ENCODE assay signal across 20 cellular contexts in genomic region chr3:105406268-105406667, GRCh38. TPM values are rescaled to one million over a fixed set of nuclear protein-coding genes. Genes with fewer than 3 reads are reported as not detected.
DNase-seq lines count a peak whose midpoint lies in the region; ATAC-seq and TF ChIP-seq lines count a peak whose summit lies in the region.
"Had no signal": no experiment of that assay in that cellular context is flagged by ENCODE, and none has a peak within 500 bp of the region (broad histone marks: within the 10 kb centered on the region; RNA-seq: fewer than 3 reads in every experiment).

No MANE protein-coding gene starts in this region.

- H3K4me3 Mint-ChIP-seq in endodermal cell = no peak overlapping the region
- H3K4me3 Mint-ChIP-seq in activated CD8-positive, alpha-beta memory T cell treated with anti-CD3 and anti-CD28 coated beads, Interleukin-2, amount 10 ng/mL, durations not matched to agents 7 days and 5 days = no peak overlapping the region
- no peak overlapping the region for H3K4me3 Mint-ChIP-seq in effector memory CD8-positive, alpha-beta T cell
- H3K4me3 Mint-ChIP-seq: B cell; CD4-positive, CD25-positive, alpha-beta regulatory T cell; CD8-positive, alpha-beta T cell; GM23338; H9 had no signal

- peaks cover 26% of the 10 kb centered on the region for H3K9me3 ChIP-seq in endodermal cell (ENCODE audit: control insufficient read depth, low read length)
- H3K9me3 ChIP-seq in mesenchymal stem cell (ENCODE audit: control insufficient read depth, low read length) = no peaks in the 10 kb centered on the region
- H3K9me3 ChIP-seq: Caco-2 had no signal

- DNase-seq in DMS53 (lab: John Stamatoyannopoulos, UW) = peak; percentile 3
- DNase-seq in DMS53 treated with DMSO at 0.1 percent for 48 hours (lab: John Stamatoyannopoulos, UW; ENCODE audit: unreplicated experiment) = no peak
- no peak for DNase-seq in endodermal cell
- no peak for DNase-seq in mesenchymal stem cell
- peak; percentile 60 for DNase-seq in renal cortical epithelial cell (ENCODE audit: low read depth)
- DNase-seq in hippocampal formation (lab: John Stamatoyannopoulos, UW) = no peak
- no peak for DNase-seq in activated CD8-positive, alpha-beta memory T cell treated with anti-CD3 and anti-CD28 coated beads, Interleukin-2, amount 10 ng/mL, durations not matched to agents 7 days and 5 days
- no peak for DNase-seq in effector memory CD8-positive, alpha-beta T cell
- DNase-seq: Caco-2; CD4-positive, CD25-positive, alpha-beta regulatory T cell; CD8-positive, alpha-beta T cell; DMS153; DMS79 treated with DMSO at 0.1 percent for 48 hours; H9 had no signal

- H2BK15ac ChIP-seq in mesenchymal stem cell (ENCODE audit: low read depth, poor library complexity, severe bottlenecking) = no peak overlapping the region

- H3K27me3 ChIP-seq in endodermal cell (ENCODE audit: control insufficient read depth, insufficient read depth, low read length, poor library complexity, severe bottlenecking) (no peaks in the 10 kb centered on the region), mesenchymal stem cell (ENCODE audit: control insufficient read depth in 1 of 2, insufficient read depth in 1 of 2, low read length in 2 of 2) (no peaks in the 10 kb centered on the region)
- H3K27me3 ChIP-seq: BLaER1 had no signal

- no peak for TF ChIP-seq CTCF in endodermal cell (conservative IDR thresholded peaks at IDR 0.05)

- H3K23ac ChIP-seq in mesenchymal stem cell (ENCODE audit: low read length in 2 of 2) = no peak overlapping the region

- no peak overlapping the region for H2BK5ac ChIP-seq in mesenchymal stem cell (ENCODE audit: low read depth, low read length, poor library complexity, severe bottlenecking)

- H2BK120ac ChIP-seq in mesenchymal stem cell (ENCODE audit: low read depth, low read length) = no peak overlapping the region

- peaks cover 10% of the 10 kb centered on the region for H3K4me1 ChIP-seq in endodermal cell (ENCODE audit: control insufficient read depth, insufficient read depth, low read length)
- H3K4me1 ChIP-seq in mesenchymal stem cell (ENCODE audit: control insufficient read depth, insufficient read depth, low read depth, low read length) = peaks cover 10% of the 10 kb centered on the region
- H3K4me1 ChIP-seq: BLaER1, Caco-2 had no signal

- CTCF ChIA-PET in activated CD8-positive, alpha-beta memory T cell treated with anti-CD3 and anti-CD28 coated beads, Interleukin-2, amount 10 ng/mL, durations not matched to agents 7 days and 5 days (lab: Charles Lee) = no interaction called here

- H2BK12ac ChIP-seq in mesenchymal stem cell (ENCODE audit: low read length in 2 of 2) = no peak overlapping the region

- H2AK5ac ChIP-seq in mesenchymal stem cell (ENCODE audit: low read length, severe bottlenecking) = no peak overlapping the region

- peaks cover 6% of the 10 kb centered on the region for H3K36me3 ChIP-seq in endodermal cell (ENCODE audit: control insufficient read depth, insufficient read depth, low read length)
- H3K36me3 ChIP-seq in mesenchymal stem cell (ENCODE audit: control insufficient read depth in 1 of 2, insufficient read depth in 2 of 2, low read depth in 1 of 2, low read length in 2 of 2) = peaks cover 4 to 5% of the 10 kb centered on the region in 2 experiments

- no peak overlapping the region for H3K18ac ChIP-seq in mesenchymal stem cell (ENCODE audit: low read depth in 1 of 2, low read length in 2 of 2)

- H3K9ac ChIP-seq in endodermal cell (ENCODE audit: extremely low read depth, low read length, poor library complexity, severe bottlenecking) (no peak overlapping the region), mesenchymal stem cell (ENCODE audit: low read length) (no peak overlapping the region)
- H3K9ac ChIP-seq: BLaER1 had no signal

- no peak overlapping the region for H3K27ac Mint-ChIP-seq in endodermal cell
- H3K27ac Mint-ChIP-seq in activated CD8-positive, alpha-beta memory T cell treated with anti-CD3 and anti-CD28 coated beads, Interleukin-2, amount 10 ng/mL, durations not matched to agents 7 days and 5 days = no peak overlapping the region
- no peak overlapping the region for H3K27ac Mint-ChIP-seq in effector memory CD8-positive, alpha-beta T cell
- H3K27ac Mint-ChIP-seq: B cell; CD4-positive, CD25-positive, alpha-beta regulatory T cell; CD8-positive, alpha-beta T cell; GM23338; H9 had no signal

- H3K27ac ChIP-seq in endodermal cell (ENCODE audit: low read depth, low read length) (no peak overlapping the region), mesenchymal stem cell (ENCODE audit: low read length, poor library complexity, severe bottlenecking) (peak overlapping the region; percentile 55)
- H3K27ac ChIP-seq: 22Rv1, BLaER1, C4-2B had no signal

- H3K36me3 Mint-ChIP-seq in endodermal cell (ENCODE audit: low read depth) = peaks cover 6% of the 10 kb centered on the region
- no peaks in the 10 kb centered on the region for H3K36me3 Mint-ChIP-seq in activated CD8-positive, alpha-beta memory T cell treated with anti-CD3 and anti-CD28 coated beads, Interleukin-2, amount 10 ng/mL, durations not matched to agents 7 days and 5 days
- H3K36me3 Mint-ChIP-seq in effector memory CD8-positive, alpha-beta T cell (ENCODE audit: insufficient read depth) = peaks cover 6% of the 10 kb centered on the region

- WGBS in endodermal cell (ENCODE audit: insufficient coverage in 1 of 2, insufficient read length in 1 of 2), 2 experiments = 80 to 88% methylated on average over 1 to 2 of the region's 2 CpGs
- 36% methylated on average over 2 of the region's 2 CpGs for WGBS in mesenchymal stem cell

- H3K9me3 Mint-ChIP-seq in endodermal cell = peaks cover 29% of the 10 kb centered on the region
- peaks cover 13% of the 10 kb centered on the region for H3K9me3 Mint-ChIP-seq in activated CD8-positive, alpha-beta memory T cell treated with anti-CD3 and anti-CD28 coated beads, Interleukin-2, amount 10 ng/mL, durations not matched to agents 7 days and 5 days (ENCODE audit: low read depth)
- H3K9me3 Mint-ChIP-seq in effector memory CD8-positive, alpha-beta T cell = peaks cover 0 to 11% of the 10 kb centered on the region in 2 donors

- no peak overlapping the region for H4K91ac ChIP-seq in mesenchymal stem cell (ENCODE audit: low read length)

- H3K79me1 ChIP-seq in mesenchymal stem cell (replicated peaks; ENCODE audit: low read length, poor library complexity, severe bottlenecking) = peaks cover 9% of the 10 kb centered on the region

- H3K4me1 Mint-ChIP-seq in endodermal cell = peaks cover 62% of the 10 kb centered on the region
- H3K4me1 Mint-ChIP-seq in activated CD8-positive, alpha-beta memory T cell treated with anti-CD3 and anti-CD28 coated beads, Interleukin-2, amount 10 ng/mL, durations not matched to agents 7 days and 5 days = no peaks in the 10 kb centered on the region
- no peaks in the 10 kb centered on the region for H3K4me1 Mint-ChIP-seq in effector memory CD8-positive, alpha-beta T cell (ENCODE audit: low read depth in 2 of 2)
- H3K4me1 Mint-ChIP-seq: GM23338 had no signal

- no peak overlapping the region for H3K14ac ChIP-seq in mesenchymal stem cell (ENCODE audit: low read length in 2 of 2)

- no peak for ATAC-seq in activated CD8-positive, alpha-beta memory T cell treated with anti-CD3 and anti-CD28 coated beads, Interleukin-2, amount 10 ng/mL, durations not matched to agents 7 days and 5 days
- ATAC-seq in effector memory CD8-positive, alpha-beta T cell (replicated peaks) = no peak
- ATAC-seq: CD8-positive, alpha-beta T cell; GM23338; HCT116 had no signal

- no peak overlapping the region for H3K4me2 ChIP-seq in mesenchymal stem cell (ENCODE audit: low read length, poor library complexity, severe bottlenecking)
- H3K4me2 ChIP-seq: BLaER1, GM23338 had no signal

- H3K27me3 Mint-ChIP-seq in endodermal cell (ENCODE audit: insufficient read depth) = no peaks in the 10 kb centered on the region
- no peaks in the 10 kb centered on the region for H3K27me3 Mint-ChIP-seq in activated CD8-positive, alpha-beta memory T cell treated with anti-CD3 and anti-CD28 coated beads, Interleukin-2, amount 10 ng/mL, durations not matched to agents 7 days and 5 days
- H3K27me3 Mint-ChIP-seq in effector memory CD8-positive, alpha-beta T cell = no peaks in the 10 kb centered on the region
- H3K27me3 Mint-ChIP-seq: B cell had no signal

- H3K4me3 ChIP-seq in endodermal cell (ENCODE audit: low read length) (peak overlapping the region; percentile 8), mesenchymal stem cell (ENCODE audit: insufficient read depth in 1 of 2, low read depth in 1 of 2, low read length in 2 of 2) (no peak overlapping the region)
- H3K4me3 ChIP-seq: BLaER1, GM23338 had no signal

- no peak overlapping the region for H2AFZ ChIP-seq in mesenchymal stem cell (ENCODE audit: low read depth, low read length)
- H2AFZ ChIP-seq: GM23338 had no signal

- H3K4ac ChIP-seq in mesenchymal stem cell (ENCODE audit: low read depth in 1 of 2, low read length in 2 of 2) = no peak overlapping the region

- H4K8ac ChIP-seq in mesenchymal stem cell (ENCODE audit: low read length) = no peak overlapping the region

RNA-seq across cellular contexts. Expression of gene ALCAM, which starts 39.6 kb away (rescaled TPM):
- 10 to 100 TPM; 19.3 to 36.5 TPM for total RNA-seq in endodermal cell
- 29.6 TPM for polyA plus RNA-seq in endodermal cell (2013, experiment 1 of 2)
- 33.7 TPM for polyA plus RNA-seq in endodermal cell (2013, experiment 2 of 2)
- polyA plus RNA-seq in mesenchymal stem cell (2013, experiment 1 of 2) = 164 TPM
- polyA plus RNA-seq in mesenchymal stem cell (2013, experiment 2 of 2) = 168 TPM
- 379 and 447 TPM in 2 replicates for total RNA-seq in renal cortical epithelial cell
- 10 to 100 TPM; 11.4 to 20.6 TPM for total RNA-seq in activated CD8-positive, alpha-beta memory T cell treated with anti-CD3 and anti-CD28 coated beads, Interleukin-2, amount 10 ng/mL, durations not matched to agents 7 days and 5 days

Comparison
In these comparisons a context has a peak if more than half of its experiments do, and no peak if none do; other contexts are left out.
1. DNase-seq: peak in DMS53 (single experiment) and renal cortical epithelial cell (single experiment); none in DMS53 treated with DMSO at 0.1 percent for 48 hours (single experiment), endodermal cell (single experiment), mesenchymal stem cell (single experiment), hippocampal formation (0 of 2), activated CD8-positive, alpha-beta memory T cell treated with anti-CD3 and anti-CD28 coated beads, Interleukin-2, amount 10 ng/mL, durations not matched to agents 7 days and 5 days (single experiment) and effector memory CD8-positive, alpha-beta T cell (0 of 3).
2. RNA of gene ALCAM, which starts 39.6 kb away (total RNA-seq): 379 to 447 TPM in renal cortical epithelial cell; 19.3 to 36.5 TPM in endodermal cell and 11.4 to 20.6 TPM in activated CD8-positive, alpha-beta memory T cell treated with anti-CD3 and anti-CD28 coated beads, Interleukin-2, amount 10 ng/mL, durations not matched to agents 7 days and 5 days; every median in the first group is over 10 times any median in the second.